ENCODE assay signal across 1 cellular context in the genomic region with DNA sequence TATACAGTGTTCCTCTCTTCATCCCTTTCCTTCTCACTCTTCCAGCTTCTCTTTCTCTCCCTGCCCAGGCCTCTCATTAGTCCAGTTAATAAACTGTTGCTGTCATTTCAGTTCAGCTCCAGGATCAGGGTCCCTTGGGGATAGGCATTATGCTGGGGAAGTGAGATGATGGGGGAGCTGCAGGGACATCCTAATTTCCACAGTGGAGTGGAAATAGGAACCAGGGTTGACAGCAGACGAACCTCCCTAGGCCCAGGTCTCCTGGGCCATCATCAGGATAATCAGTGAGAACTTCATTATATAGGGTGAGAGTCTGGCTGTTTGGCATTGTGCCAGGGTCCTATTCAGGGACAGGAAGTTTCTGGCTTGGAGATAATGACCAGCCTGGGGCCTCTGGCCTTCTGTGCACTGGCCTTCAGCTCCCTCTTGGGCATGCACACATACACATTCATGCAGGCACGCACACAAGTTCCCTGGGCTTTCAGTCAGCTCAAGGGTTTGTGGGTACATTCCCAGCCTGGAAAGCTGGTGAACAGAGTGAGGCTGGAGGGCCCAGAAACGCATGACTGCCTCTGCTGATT.
TF ChIP-seq lines count a peak whose summit lies in the region.

No MANE protein-coding gene starts in this region.

TF ChIP-seq in endothelial cell of umbilical vein, 7 proteins besides CTCF, POLR2A, EP300 and RAD21 (continued from another document):
- TF ChIP-seq MYC (IDR thresholded peaks at IDR 0.05; ENCODE audit: low read depth, low read length) (no peak), EZH2 (IDR thresholded peaks at IDR 0.05; ENCODE audit: borderline replicate concordance, low read depth, low read length, severe bottlenecking) (no peak), POLR2AphosphoS5 (IDR thresholded peaks at IDR 0.05; ENCODE audit: insufficient read depth, low read depth, low read length) (peak; percentile 58), FOS (IDR thresholded peaks at IDR 0.05; ENCODE audit: borderline replicate concordance, insufficient read depth, low read length) (no peak)
TF ChIP-seq in endothelial cell of umbilical vein: peak in this region for 2.
